22 cellular contexts compared by ENCODE assay signal in the genomic region with DNA sequence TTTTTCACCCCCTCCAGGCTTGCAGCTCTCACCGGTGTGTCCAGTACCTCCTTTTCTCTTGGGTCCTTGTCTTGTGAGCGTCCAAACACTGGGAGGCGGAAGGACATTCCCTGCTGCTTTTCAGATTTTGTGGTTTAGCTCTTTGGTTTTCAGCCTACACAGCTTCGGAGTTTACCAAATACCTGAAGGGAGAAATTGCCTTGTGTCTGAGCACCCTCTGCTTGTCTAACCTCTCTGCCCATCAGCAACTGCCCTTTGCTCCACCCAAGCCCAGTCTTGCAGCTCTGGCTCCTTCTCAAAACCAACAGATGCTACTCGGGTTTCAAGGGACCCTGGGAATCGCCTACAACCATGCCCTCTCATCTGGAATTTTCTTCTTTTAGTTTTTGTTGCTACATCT.
DNase-seq lines count a peak whose midpoint lies in the region; TF ChIP-seq lines count a peak whose summit lies in the region.
"Had no signal": no experiment of that assay in that cellular context is flagged by ENCODE, and none has a peak within 500 bp of the region (broad histone marks: within the 10 kb centered on the region; RNA-seq: fewer than 3 reads in every experiment).

No MANE protein-coding gene starts in this region.

- H3K27me3 Mint-ChIP-seq in neural progenitor cell (ENCODE audit: insufficient read depth, low read depth): no peaks in the 10 kb centered on the region
- H3K27me3 Mint-ChIP-seq: CD4-positive, alpha-beta T cell had no signal

- H3K4me3 ChIP-seq in neural progenitor cell: no peak overlapping the region
- no peak overlapping the region for H3K4me3 ChIP-seq in transverse colon
- H3K4me3 ChIP-seq: BLaER1, K562, Peyer's patch had no signal

- H3K4me1 Mint-ChIP-seq in neural progenitor cell: no peaks in the 10 kb centered on the region
- H3K4me1 Mint-ChIP-seq: H9 had no signal

- intact Hi-C loops in transverse colon (cut with DNase I; ENCODE audit: low total_unique reads): no loop called here

- no peaks in the 10 kb centered on the region for H3K36me3 Mint-ChIP-seq in neural progenitor cell

- H3K4me2 ChIP-seq in neural progenitor cell: no peak overlapping the region
- H3K4me2 ChIP-seq: BLaER1, SK-N-SH had no signal

- H3K9ac ChIP-seq in neural progenitor cell: no peak overlapping the region
- H3K9ac ChIP-seq: BLaER1, SK-N-SH had no signal

- peak; percentile 26 for DNase-seq in H4 (ENCODE audit: low spot score)
- DNase-seq in RPMI7951 (ENCODE audit: low read depth): peak; percentile 23
- peak; percentile 8 for DNase-seq in iPS-NIHi11 (ENCODE audit: low spot score)
- DNase-seq in neural progenitor cell (ENCODE audit: low spot score): no peak
- DNase-seq in stimulated activated CD4-positive, alpha-beta T cell treated with anti-CD3 and anti-CD28 coated beads, Interleukin-12 subunit alpha, Interleukin-12 subunit beta, amount 100 ng/mL, for 4 hours: no peak
- DNase-seq in NCI-H1048 (lab: John Stamatoyannopoulos, UW): no peak
- no peak for DNase-seq in transverse colon
- no peak for DNase-seq in CD1c-positive myeloid dendritic cell (ENCODE audit: extremely low spot score)
- DNase-seq: CD4-positive, alpha-beta T cell; H9; Kasumi-1; MV-4-11; NCI-H1105 treated with DMSO at 0.1 percent for 48 hours; NCI-H1694; NCI-H2029 treated with DMSO at 0.1 percent for 48 hours; NCI-H2227 treated with DMSO at 0.1 percent for 48 hours; NCI-H510A; NCI-H69; Peyer's patch; SK-N-SH had no signal

- H3K36me3 ChIP-seq in neural progenitor cell: no peaks in the 10 kb centered on the region
- H3K36me3 ChIP-seq in transverse colon: no peaks in the 10 kb centered on the region
- H3K36me3 ChIP-seq: BLaER1, Peyer's patch had no signal

- no peaks in the 10 kb centered on the region for H3K79me2 ChIP-seq in neural progenitor cell (ENCODE audit: low read depth)

- H2AFZ ChIP-seq in neural progenitor cell (replicated peaks): peak overlapping the region; percentile 20

- H3K27me3 ChIP-seq in neural progenitor cell (no peaks in the 10 kb centered on the region), transverse colon (no peaks in the 10 kb centered on the region)
- H3K27me3 ChIP-seq: BLaER1, Peyer's patch had no signal

- H3K9me3 ChIP-seq in neural progenitor cell (ENCODE audit: low read depth) (no peaks in the 10 kb centered on the region), transverse colon (peaks cover 0 to 7% of the 10 kb centered on the region in 2 donors)
- H3K9me3 ChIP-seq: Peyer's patch had no signal

- H3K27ac Mint-ChIP-seq in neural progenitor cell: no peak overlapping the region
- H3K27ac Mint-ChIP-seq: CD4-positive, alpha-beta T cell; H9 had no signal

- in situ Hi-C loops in transverse colon (cut with MboI; ENCODE audit: low pct_ligation_motif_present in 1 of 4, low pct_unique_long_range_greater_than_20kb in 1 of 4, low sequenced_read_pairs in 3 of 4): no loop called here

- no peak overlapping the region for H3K4me3 Mint-ChIP-seq in neural progenitor cell
- H3K4me3 Mint-ChIP-seq: CD4-positive, alpha-beta T cell; H9 had no signal

- 67 to 76% methylated on average over 5 to 6 of the region's 6 CpGs for whole genome bisulfite sequencing in transverse colon (ENCODE audit: low coverage in 1 of 2), 2 donors

- TF ChIP-seq CTCF in neural progenitor cell (IDR thresholded peaks at IDR 0.05) (no peak), transverse colon (IDR thresholded peaks at IDR 0.05) (no peak)

- no peaks in the 10 kb centered on the region for H4K20me1 ChIP-seq in neural progenitor cell (ENCODE audit: low read depth)
- H4K20me1 ChIP-seq: BLaER1 had no signal

- H3K27ac ChIP-seq in neural progenitor cell (no peak overlapping the region), transverse colon (no peak overlapping the region)
- H3K27ac ChIP-seq: BLaER1, Peyer's patch had no signal

- peaks cover 2% of the 10 kb centered on the region for H3K9me3 Mint-ChIP-seq in neural progenitor cell

- no peak for TF ChIP-seq POLR2A in transverse colon (IDR thresholded peaks at IDR 0.05)

- no peaks in the 10 kb centered on the region for H3F3A ChIP-seq in neural progenitor cell (ENCODE audit: low read depth)

- no peaks in the 10 kb centered on the region for H3K4me1 ChIP-seq in neural progenitor cell
- H3K4me1 ChIP-seq in transverse colon: no peaks in the 10 kb centered on the region
- H3K4me1 ChIP-seq: BLaER1, Peyer's patch had no signal

- TF ChIP-seq EP300 in transverse colon (IDR thresholded peaks at IDR 0.05; ENCODE audit: low read depth): no peak

Comparison
In these comparisons a context has a peak if more than half of its experiments do, and no peak if none do; other contexts are left out.
1. DNase-seq: peak in H4 (single experiment), RPMI7951 (single experiment) and iPS-NIHi11 (single experiment); none in neural progenitor cell (single experiment), stimulated activated CD4-positive, alpha-beta T cell treated with anti-CD3 and anti-CD28 coated beads, Interleukin-12 subunit alpha, Interleukin-12 subunit beta, amount 100 ng/mL, for 4 hours (single experiment), NCI-H1048 (single experiment), transverse colon (single experiment) and CD1c-positive myeloid dendritic cell (single experiment).